ENCODE assay signal across 18 cellular contexts in genomic region chr14:75770635-75771034, GRCh38.
DNase-seq lines count a peak whose midpoint lies in the region; ATAC-seq and TF ChIP-seq lines count a peak whose summit lies in the region.
"Had no signal": no experiment of that assay in that cellular context is flagged by ENCODE, and none has a peak within 500 bp of the region (broad histone marks: within the 10 kb centered on the region; RNA-seq: fewer than 3 reads in every experiment).

No MANE protein-coding gene starts in this region.

- no peak for DNase-seq in left ventricle myocardium superior
- DNase-seq in Right ventricle myocardium superior: no peak
- DNase-seq in fibroblast of mammary gland (ENCODE audit: low read depth): peak; percentile 4
- no peak for DNase-seq in prostate gland (ENCODE audit: low spot score)
- no peak for DNase-seq in left lung
- DNase-seq in NCI-H1092 (lab: John Stamatoyannopoulos, UW): no peak
- DNase-seq: ACHN; BE2C; C1 segment of cervical spinal cord; CD4-positive, CD25-positive, alpha-beta regulatory T cell; CD8-positive, alpha-beta memory T cell; COR-L47; DMS153; DMS79; GDM1; GM23248; IMR-90 had no signal

- no peak for TF ChIP-seq POLR2A in prostate gland (IDR thresholded peaks at IDR 0.05)

- H3K4me3 ChIP-seq in fibroblast of mammary gland (ENCODE audit: control insufficient read depth, low read depth, low read length) (no peak overlapping the region), prostate gland (no peak overlapping the region), left lung (no peak overlapping the region)
- H3K4me3 ChIP-seq: GM23248, HAP-1 had no signal

- no peaks in the 10 kb centered on the region for H3K36me3 ChIP-seq in prostate gland
- peaks cover 0 to 43% of the 10 kb centered on the region in 2 donors for H3K36me3 ChIP-seq in left lung

- H3K27me3 ChIP-seq in prostate gland (replicated peaks; ENCODE audit: insufficient read depth): no peaks in the 10 kb centered on the region
- H3K27me3 ChIP-seq in left lung: no peaks in the 10 kb centered on the region
- H3K27me3 ChIP-seq: BE2C had no signal

- H3K4me1 ChIP-seq in prostate gland (replicated peaks) (no peaks in the 10 kb centered on the region), left lung (no peaks in the 10 kb centered on the region)
- H3K4me1 ChIP-seq: BE2C had no signal

- H3K27ac ChIP-seq in prostate gland (peak overlapping the region; percentile 2 to 29), left lung (no peak overlapping the region)
- H3K27ac ChIP-seq: GM23248 had no signal

- no peak for TF ChIP-seq CTCF in fibroblast of mammary gland (conservative IDR thresholded peaks at IDR 0.05; ENCODE audit: control insufficient read depth, insufficient read depth, low read depth, low read length)
- no peak for TF ChIP-seq CTCF in prostate gland (IDR thresholded peaks at IDR 0.05)
- TF ChIP-seq CTCF in left lung (IDR thresholded peaks at IDR 0.05): no peak

- WGBS in prostate gland: 76% methylated on average over 2 of the region's 2 CpGs

- H3K9me3 ChIP-seq in prostate gland (no peaks in the 10 kb centered on the region), left lung (no peaks in the 10 kb centered on the region)
- H3K9me3 ChIP-seq: BE2C, HAP-1 had no signal

- ATAC-seq in left ventricle myocardium superior (peak; percentile 51), Right ventricle myocardium superior (ENCODE audit: poor library complexity) (no peak), left lung (no peak)

- intact Hi-C loops in left ventricle myocardium superior (cut with micrococcal nuclease): no loop called here
- intact Hi-C loops in Right ventricle myocardium superior (cut with DNase I): no loop called here
- intact Hi-C loops in prostate gland (cut with DNase I): loop anchor here (10.0 kb wide), 1 partner anchor 46 kb away; no protein-coding TSS in a partner anchor
- intact Hi-C loops in left lung (cut with DNase I): no loop called here

Comparison
In these comparisons a context has a peak if more than half of its experiments do, and no peak if none do; other contexts are left out.
1. H3K27ac ChIP-seq: peak in prostate gland (2 of 2); none in left lung (0 of 2).